1 cellular context compared by ENCODE assay signal in genomic region chr17:50467855-50468119, GRCh38.
TF ChIP-seq lines count a peak whose summit lies in the region.

No MANE protein-coding gene starts in this region.

TF ChIP-seq in H1, 55 proteins besides CTCF, POLR2A, EP300 and RAD21:
- TF ChIP-seq JUND (IDR thresholded peaks at IDR 0.05; ENCODE audit: low read length): no peak
- no peak for TF ChIP-seq KDM4A (IDR thresholded peaks at IDR 0.05; ENCODE audit: low read depth, low read length, severe bottlenecking)
- no peak for TF ChIP-seq KDM5A (IDR thresholded peaks at IDR 0.05; ENCODE audit: low read length)
- no peak for TF ChIP-seq SIN3A (conservative IDR thresholded peaks at IDR 0.05 in 1 of 2, IDR thresholded peaks at IDR 0.05 in 1 of 2; ENCODE audit: low read depth in 1 of 2, low read length in 2 of 2)
- TF ChIP-seq, protein P1, sequence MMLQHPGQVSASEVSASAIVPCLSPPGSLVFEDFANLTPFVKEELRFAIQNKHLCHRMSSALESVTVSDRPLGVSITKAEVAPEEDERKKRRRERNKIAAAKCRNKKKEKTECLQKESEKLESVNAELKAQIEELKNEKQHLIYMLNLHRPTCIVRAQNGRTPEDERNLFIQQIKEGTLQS (IDR thresholded peaks at IDR 0.05; ENCODE audit: insufficient read depth, low read depth, low read length): no peak
- TF ChIP-seq EGR1 (IDR thresholded peaks at IDR 0.05; ENCODE audit: borderline replicate concordance, low read depth, low read length): no peak
- no peak for TF ChIP-seq RNF2 (IDR thresholded peaks at IDR 0.05; ENCODE audit: borderline replicate concordance, low read depth, low read length, missing control alignments, poor library complexity, severe bottlenecking)
- no peak for TF ChIP-seq TAF1 (IDR thresholded peaks at IDR 0.05; ENCODE audit: low read depth, low read length)
TF ChIP-seq in H1: peak in this region for 0.
